In the genomic region with DNA sequence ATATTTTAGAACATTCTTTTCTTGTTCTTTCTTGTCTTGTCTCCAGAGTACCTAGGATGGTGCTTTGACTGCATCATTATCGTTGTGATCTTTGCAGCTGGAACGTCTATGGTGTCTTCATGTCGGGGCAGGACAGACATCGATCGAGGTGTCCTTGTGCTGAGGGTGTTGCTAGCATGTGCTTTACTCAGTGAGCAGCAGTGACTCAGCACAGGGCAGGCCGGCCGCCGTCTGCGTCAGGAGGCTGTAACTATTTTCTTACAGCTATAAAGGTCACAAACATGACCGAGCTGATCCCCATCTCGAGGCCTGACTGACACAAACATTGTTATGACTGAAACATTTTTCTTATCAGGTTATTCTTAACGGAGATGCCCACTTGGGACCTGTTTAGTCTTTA, we compare ENCODE assay signal across 1 cellular context.
TF ChIP-seq lines count a peak whose summit lies in the region.

No MANE protein-coding gene starts in this region.

TF ChIP-seq in HepG2, 621 proteins besides CTCF, POLR2A, EP300 and RAD21 (continued from another document and continues in another):
- TF ChIP-seq ZBTB39 (CRISPR knock-in tag; IDR thresholded peaks at IDR 0.05) (no peak), ZNF724P (CRISPR knock-in tag; IDR thresholded peaks at IDR 0.05; ENCODE audit: borderline replicate concordance) (peak; percentile 93), HOXA3 (CRISPR knock-in tag; IDR thresholded peaks at IDR 0.05) (no peak), KAT7 (CRISPR knock-in tag; IDR thresholded peaks at IDR 0.05; ENCODE audit: borderline replicate concordance) (no peak), FOXC1 (CRISPR knock-in tag; IDR thresholded peaks at IDR 0.05; ENCODE audit: borderline replicate concordance) (no peak; the same call in 1 of the 2 replicates), RXRA (CRISPR knock-in tag; IDR thresholded peaks at IDR 0.05) (no peak), ZNF713 (CRISPR knock-in tag; IDR thresholded peaks at IDR 0.05) (no peak), ZNF460 (CRISPR knock-in tag; IDR thresholded peaks at IDR 0.05; ENCODE audit: borderline replicate concordance) (peak; percentile 34), ZSCAN25 (CRISPR knock-in tag; IDR thresholded peaks at IDR 0.05) (no peak), TOPORS (CRISPR knock-in tag; IDR thresholded peaks at IDR 0.05) (no peak), CSRNP1 (CRISPR knock-in tag; IDR thresholded peaks at IDR 0.05) (no peak), ZNF180 (CRISPR knock-in tag; IDR thresholded peaks at IDR 0.05; ENCODE audit: borderline replicate concordance, low read depth) (no peak), GABPB1 (CRISPR knock-in tag; IDR thresholded peaks at IDR 0.05) (no peak; the same call in 1 of the 2 replicates), GPN1 (CRISPR knock-in tag; IDR thresholded peaks at IDR 0.05; ENCODE audit: borderline replicate concordance) (no peak), STAT6 (CRISPR knock-in tag; IDR thresholded peaks at IDR 0.05; ENCODE audit: borderline replicate concordance) (no peak), ZBTB21 (CRISPR knock-in tag; IDR thresholded peaks at IDR 0.05) (no peak; the same call in 1 of the 2 replicates), ZMYM3 (CRISPR knock-in tag; IDR thresholded peaks at IDR 0.05) (no peak; the same call in 1 of the 2 replicates), KLF12 (CRISPR knock-in tag; IDR thresholded peaks at IDR 0.05; ENCODE audit: borderline replicate concordance) (no peak), KMT2B (CRISPR knock-in tag; IDR thresholded peaks at IDR 0.05) (no peak), ZFP36 (IDR thresholded peaks at IDR 0.05; ENCODE audit: borderline replicate concordance, low read depth, low read length, partially characterized antibody) (no peak), PATZ1 (CRISPR knock-in tag; IDR thresholded peaks at IDR 0.05) (no peak), ELF3 (CRISPR knock-in tag; IDR thresholded peaks at IDR 0.05) (peak; percentile 54; the same call in 1 of the 2 replicates), MEIS1 (CRISPR knock-in tag; IDR thresholded peaks at IDR 0.05; ENCODE audit: borderline replicate concordance) (no peak), NR2F2 (IDR thresholded peaks at IDR 0.05; ENCODE audit: borderline replicate concordance, low read depth) (no peak), ZNF354B (CRISPR knock-in tag; IDR thresholded peaks at IDR 0.05) (no peak), MTF2 (CRISPR knock-in tag; IDR thresholded peaks at IDR 0.05; ENCODE audit: borderline replicate concordance) (no peak), ZNF891 (CRISPR knock-in tag; IDR thresholded peaks at IDR 0.05) (no peak), ZNF639 (CRISPR knock-in tag; conservative IDR thresholded peaks at IDR 0.05) (no peak), SPEN (CRISPR knock-in tag; IDR thresholded peaks at IDR 0.05; ENCODE audit: low read depth) (peak; percentile 67; the same call in 1 of the 2 replicates), SP140L (CRISPR knock-in tag; IDR thresholded peaks at IDR 0.05; ENCODE audit: borderline replicate concordance) (no peak), ZNF329 (CRISPR knock-in tag; IDR thresholded peaks at IDR 0.05; ENCODE audit: low read depth) (0 out of 2 replicates have a peak, but pooled peaks have one; percentile 54), NFE2L1 (CRISPR knock-in tag; IDR thresholded peaks at IDR 0.05; ENCODE audit: borderline replicate concordance) (no peak), ZNF260 (CRISPR knock-in tag; IDR thresholded peaks at IDR 0.05; ENCODE audit: borderline replicate concordance, low read depth) (no peak), ZNF570 (CRISPR knock-in tag; IDR thresholded peaks at IDR 0.05; ENCODE audit: borderline replicate concordance) (no peak), ZFYVE20 (CRISPR knock-in tag; IDR thresholded peaks at IDR 0.05; ENCODE audit: borderline replicate concordance, low read depth) (no peak), ATF4 (CRISPR knock-in tag; IDR thresholded peaks at IDR 0.05) (no peak), ZC3H13 (CRISPR knock-in tag; IDR thresholded peaks at IDR 0.05) (no peak)
- TF ChIP-seq, protein P1, sequence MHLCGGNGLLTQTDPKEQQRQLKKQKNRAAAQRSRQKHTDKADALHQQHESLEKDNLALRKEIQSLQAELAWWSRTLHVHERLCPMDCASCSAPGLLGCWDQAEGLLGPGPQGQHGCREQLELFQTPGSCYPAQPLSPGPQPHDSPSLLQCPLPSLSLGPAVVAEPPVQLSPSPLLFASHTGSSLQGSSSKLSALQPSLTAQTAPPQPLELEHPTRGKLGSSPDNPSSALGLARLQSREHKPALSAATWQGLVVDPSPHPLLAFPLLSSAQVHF (CRISPR knock-in tag; IDR thresholded peaks at IDR 0.05): no peak
- TF ChIP-seq, protein P2, sequence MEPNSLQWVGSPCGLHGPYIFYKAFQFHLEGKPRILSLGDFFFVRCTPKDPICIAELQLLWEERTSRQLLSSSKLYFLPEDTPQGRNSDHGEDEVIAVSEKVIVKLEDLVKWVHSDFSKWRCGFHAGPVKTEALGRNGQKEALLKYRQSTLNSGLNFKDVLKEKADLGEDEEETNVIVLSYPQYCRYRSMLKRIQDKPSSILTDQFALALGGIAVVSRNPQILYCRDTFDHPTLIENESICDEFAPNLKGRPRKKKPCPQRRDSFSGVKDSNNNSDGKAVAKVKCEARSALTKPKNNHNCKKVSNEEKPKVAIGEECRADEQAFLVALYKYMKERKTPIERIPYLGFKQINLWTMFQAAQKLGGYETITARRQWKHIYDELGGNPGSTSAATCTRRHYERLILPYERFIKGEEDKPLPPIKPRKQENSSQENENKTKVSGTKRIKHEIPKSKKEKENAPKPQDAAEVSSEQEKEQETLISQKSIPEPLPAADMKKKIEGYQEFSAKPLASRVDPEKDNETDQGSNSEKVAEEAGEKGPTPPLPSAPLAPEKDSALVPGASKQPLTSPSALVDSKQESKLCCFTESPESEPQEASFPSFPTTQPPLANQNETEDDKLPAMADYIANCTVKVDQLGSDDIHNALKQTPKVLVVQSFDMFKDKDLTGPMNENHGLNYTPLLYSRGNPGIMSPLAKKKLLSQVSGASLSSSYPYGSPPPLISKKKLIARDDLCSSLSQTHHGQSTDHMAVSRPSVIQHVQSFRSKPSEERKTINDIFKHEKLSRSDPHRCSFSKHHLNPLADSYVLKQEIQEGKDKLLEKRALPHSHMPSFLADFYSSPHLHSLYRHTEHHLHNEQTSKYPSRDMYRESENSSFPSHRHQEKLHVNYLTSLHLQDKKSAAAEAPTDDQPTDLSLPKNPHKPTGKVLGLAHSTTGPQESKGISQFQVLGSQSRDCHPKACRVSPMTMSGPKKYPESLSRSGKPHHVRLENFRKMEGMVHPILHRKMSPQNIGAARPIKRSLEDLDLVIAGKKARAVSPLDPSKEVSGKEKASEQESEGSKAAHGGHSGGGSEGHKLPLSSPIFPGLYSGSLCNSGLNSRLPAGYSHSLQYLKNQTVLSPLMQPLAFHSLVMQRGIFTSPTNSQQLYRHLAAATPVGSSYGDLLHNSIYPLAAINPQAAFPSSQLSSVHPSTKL (CRISPR knock-in tag; IDR thresholded peaks at IDR 0.05): peak; percentile 22; the same call in 1 of the 2 replicates
- TF ChIP-seq, protein P3, sequence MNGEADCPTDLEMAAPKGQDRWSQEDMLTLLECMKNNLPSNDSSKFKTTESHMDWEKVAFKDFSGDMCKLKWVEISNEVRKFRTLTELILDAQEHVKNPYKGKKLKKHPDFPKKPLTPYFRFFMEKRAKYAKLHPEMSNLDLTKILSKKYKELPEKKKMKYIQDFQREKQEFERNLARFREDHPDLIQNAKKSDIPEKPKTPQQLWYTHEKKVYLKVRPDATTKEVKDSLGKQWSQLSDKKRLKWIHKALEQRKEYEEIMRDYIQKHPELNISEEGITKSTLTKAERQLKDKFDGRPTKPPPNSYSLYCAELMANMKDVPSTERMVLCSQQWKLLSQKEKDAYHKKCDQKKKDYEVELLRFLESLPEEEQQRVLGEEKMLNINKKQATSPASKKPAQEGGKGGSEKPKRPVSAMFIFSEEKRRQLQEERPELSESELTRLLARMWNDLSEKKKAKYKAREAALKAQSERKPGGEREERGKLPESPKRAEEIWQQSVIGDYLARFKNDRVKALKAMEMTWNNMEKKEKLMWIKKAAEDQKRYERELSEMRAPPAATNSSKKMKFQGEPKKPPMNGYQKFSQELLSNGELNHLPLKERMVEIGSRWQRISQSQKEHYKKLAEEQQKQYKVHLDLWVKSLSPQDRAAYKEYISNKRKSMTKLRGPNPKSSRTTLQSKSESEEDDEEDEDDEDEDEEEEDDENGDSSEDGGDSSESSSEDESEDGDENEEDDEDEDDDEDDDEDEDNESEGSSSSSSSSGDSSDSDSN (CRISPR knock-in tag; IDR thresholded peaks at IDR 0.05): no peak; the same call in 1 of the 2 replicates
- TF ChIP-seq, protein P4, sequence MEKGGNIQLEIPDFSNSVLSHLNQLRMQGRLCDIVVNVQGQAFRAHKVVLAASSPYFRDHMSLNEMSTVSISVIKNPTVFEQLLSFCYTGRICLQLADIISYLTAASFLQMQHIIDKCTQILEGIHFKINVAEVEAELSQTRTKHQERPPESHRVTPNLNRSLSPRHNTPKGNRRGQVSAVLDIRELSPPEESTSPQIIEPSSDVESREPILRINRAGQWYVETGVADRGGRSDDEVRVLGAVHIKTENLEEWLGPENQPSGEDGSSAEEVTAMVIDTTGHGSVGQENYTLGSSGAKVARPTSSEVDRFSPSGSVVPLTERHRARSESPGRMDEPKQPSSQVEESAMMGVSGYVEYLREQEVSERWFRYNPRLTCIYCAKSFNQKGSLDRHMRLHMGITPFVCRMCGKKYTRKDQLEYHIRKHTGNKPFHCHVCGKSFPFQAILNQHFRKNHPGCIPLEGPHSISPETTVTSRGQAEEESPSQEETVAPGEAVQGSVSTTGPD (CRISPR knock-in tag; IDR thresholded peaks at IDR 0.05): no peak
